In the genomic region with DNA sequence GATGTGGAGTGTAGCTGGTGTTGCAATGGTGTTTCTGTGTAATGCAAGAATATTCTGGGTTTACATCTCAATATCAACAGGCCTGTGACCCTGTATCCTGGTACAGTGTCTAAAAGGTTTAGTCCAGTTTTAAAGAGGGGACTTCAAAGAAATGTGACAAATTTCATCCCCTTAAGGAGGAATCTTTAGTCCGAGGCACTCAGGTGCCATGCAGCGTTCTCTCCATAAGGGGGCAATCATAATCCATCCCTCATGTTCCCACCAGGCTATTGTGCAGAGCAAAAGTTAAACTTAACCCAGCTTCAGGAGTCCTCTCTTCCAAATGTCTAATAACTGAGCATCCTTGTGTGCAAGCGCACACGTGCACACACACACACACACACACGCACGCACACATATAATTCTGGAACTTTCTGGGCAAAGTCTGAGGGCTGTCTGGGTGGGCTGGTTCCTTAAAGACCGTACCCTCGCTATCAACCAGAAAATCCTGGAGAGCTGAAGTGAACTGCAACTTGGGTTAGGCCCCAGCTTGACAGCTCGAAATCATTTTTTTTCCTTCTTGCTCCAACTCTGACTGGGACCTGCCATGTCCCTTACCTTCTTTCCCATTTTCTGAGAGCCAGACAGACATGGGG, we compare ENCODE assay signal across 7 cellular contexts. TPM values are rescaled to one million over a fixed set of nuclear protein-coding genes. Genes with fewer than 3 reads are reported as not detected.
DNase-seq lines count a peak whose midpoint lies in the region; ATAC-seq, FAIRE-seq and TF ChIP-seq lines count a peak whose summit lies in the region.

No MANE protein-coding gene starts in this region.

- no peak overlapping the region for H3K4me3 ChIP-seq in esophagus squamous epithelium

- no peaks in the 10 kb centered on the region for H3K27me3 ChIP-seq in esophagus squamous epithelium

- H3K9me3 ChIP-seq in esophagus squamous epithelium, result no peaks in the 10 kb centered on the region

- H3K27ac ChIP-seq in RWPE1, result no peak overlapping the region
- no peak overlapping the region for H3K27ac ChIP-seq in esophagus squamous epithelium

- no peak for TF ChIP-seq POLR2A in esophagus squamous epithelium (IDR thresholded peaks at IDR 0.05)

- peaks cover 0 to 7% (median 0%) of the 10 kb centered on the region in 3 donors for H3K36me3 ChIP-seq in esophagus squamous epithelium

- H3K4me1 ChIP-seq in esophagus squamous epithelium, result peaks cover 0 to 11% (median 4%) of the 10 kb centered on the region in 3 donors

- CTCF ChIA-PET in RWPE1 (lab: Yijun Ruan, JAX), result interaction anchor here (0.5 to 1.3 kb wide), 5 partner anchors 58 to 639 kb away, joined by 3 to 4 read pairs (median 4); no protein-coding TSS in a partner anchor

- intact Hi-C loops in esophagus squamous epithelium (cut with DNase I), result no loop called here

- peak; percentile 82 for TF ChIP-seq CTCF in RWPE1 (conservative IDR thresholded peaks at IDR 0.05; ENCODE audit: low read depth)
- TF ChIP-seq CTCF in esophagus squamous epithelium (IDR thresholded peaks at IDR 0.05), result peak in 4 of 6 experiments; percentile 27 to 56 (median 40)

- FAIRE-seq in HTR-8/SVneo (lab: Jason Lieb, UNC), result no peak

- DNase-seq in ELR (ENCODE audit: low read depth) (peak; percentile 63), HTR-8/SVneo (ENCODE audit: insufficient read length, low spot score) (peak; percentile 68), RWPE1 (ENCODE audit: low spot score) (peak; percentile 88), esophagus squamous epithelium (lab: John Stamatoyannopoulos, UW) (no peak), non-pigmented ciliary epithelial cell (ENCODE audit: low read depth) (peak; percentile 24), NCI-H1048 (lab: John Stamatoyannopoulos, UW) (no peak)

- no peak for ATAC-seq in HG02610 (IDR thresholded peaks at IDR 0.05; ENCODE audit: unreplicated experiment)

- WGBS in esophagus squamous epithelium, 2 donors, result 54 to 77% methylated on average over 9 of the region's 9 CpGs

- POLR2A ChIA-PET in RWPE1 (lab: Yijun Ruan, JAX; ENCODE audit: low non-redundant PET), result no interaction called here

RNA-seq across cellular contexts. Expression of a gene that starts 46.0 kb away (rescaled TPM):
- total RNA-seq in esophagus squamous epithelium, result not detected

Comparison
In these comparisons a context has a peak if more than half of its experiments do, and no peak if none do; other contexts are left out.
1. DNase-seq: peak in ELR (single experiment), HTR-8/SVneo (single experiment), RWPE1 (single experiment) and non-pigmented ciliary epithelial cell (single experiment); none in esophagus squamous epithelium (single experiment) and NCI-H1048 (single experiment).